ENCODE assay signal across 27 cellular contexts in genomic region chr2:129975016-129975774, GRCh38. TPM values are rescaled to one million over a fixed set of nuclear protein-coding genes. Genes with fewer than 3 reads are reported as not detected.
DNase-seq lines count a peak whose midpoint lies in the region; ATAC-seq, FAIRE-seq and TF ChIP-seq lines count a peak whose summit lies in the region.
"Had no signal": no experiment of that assay in that cellular context is flagged by ENCODE, and none has a peak within 500 bp of the region (broad histone marks: within the 10 kb centered on the region; RNA-seq: fewer than 3 reads in every experiment).

No MANE protein-coding gene starts in this region.

- H3K9me3 ChIP-seq in HepG2 (ENCODE audit: low read length) (no peaks in the 10 kb centered on the region), right lobe of liver (no peaks in the 10 kb centered on the region), osteoblast (ENCODE audit: low read depth, low read length) (no peaks in the 10 kb centered on the region)
- H3K9me3 ChIP-seq: BLaER1 treated with 17β-estradiol and CSF1 and Interleukin-3, amounts not matched to agents 10 nM and 100 nM had no signal

- no TSS peak for BruUV-seq in HepG2 (replicated peaks; lab: Mats Ljungman, UMichigan)

- POLR2A ChIA-PET in HepG2 (lab: Yijun Ruan, JAX), result no interaction called here

- H3K4me3 ChIP-seq in HepG2 (replicated peaks in 1 of 3; ENCODE audit: insufficient read depth in 1 of 3, low read depth in 2 of 3, low read length in 3 of 3) (no peak overlapping the region), right lobe of liver (no peak overlapping the region), osteoblast (ENCODE audit: insufficient read depth, low read length) (no peak overlapping the region)
- H3K4me3 ChIP-seq: BLaER1 treated with 17β-estradiol and CSF1 and Interleukin-3, amounts not matched to agents 10 nM and 100 nM; GM23248 had no signal

- no peak overlapping the region for H3K9ac ChIP-seq in HepG2 (ENCODE audit: insufficient read depth, low read depth, low read length)
- H3K9ac ChIP-seq: BLaER1 treated with 17β-estradiol and CSF1 and Interleukin-3, amounts not matched to agents 10 nM and 100 nM; GM23248 had no signal

- in situ Hi-C loops in HepG2 (cut with HindIII; ENCODE audit: extremely low pct_ligation_motif_present, low pct_unique_long_range_greater_than_20kb), result no loop called here

- H3K36me3 ChIP-seq in HepG2 (replicated peaks in 1 of 2; ENCODE audit: control insufficient read depth in 1 of 2, insufficient read depth in 2 of 2, low read length in 2 of 2) (no peaks in the 10 kb centered on the region), right lobe of liver (no peaks in the 10 kb centered on the region), osteoblast (ENCODE audit: insufficient read depth, low read length) (no peaks in the 10 kb centered on the region)
- H3K36me3 ChIP-seq: BLaER1 treated with 17β-estradiol and CSF1 and Interleukin-3, amounts not matched to agents 10 nM and 100 nM had no signal

- H3K4me2 ChIP-seq in HepG2 (ENCODE audit: low read depth, low read length) (no peak overlapping the region), osteoblast (ENCODE audit: insufficient read depth, low read length) (no peak overlapping the region)
- H3K4me2 ChIP-seq: BLaER1 treated with 17β-estradiol and CSF1 and Interleukin-3, amounts not matched to agents 10 nM and 100 nM had no signal

- DNase-seq in HepG2 (ENCODE audit: low spot score) (no peak), right lobe of liver (no peak), globus pallidus (ENCODE audit: low spot score) (peak; percentile 66), osteoblast (ENCODE audit: insufficient read length, low spot score, missing footprints) (peak; percentile 42), superior temporal gyrus (ENCODE audit: extremely low spot score) (peak; percentile 76), NCI-H526 (lab: John Stamatoyannopoulos, UW) (no peak)
- no peak for DNase-seq in stimulated activated CD4-positive, alpha-beta T cell treated with anti-CD3 and anti-CD28 coated beads, Interleukin-4, amount 100 ng/mL, for 1 hour
- DNase-seq: CD4-positive, CD25-positive, alpha-beta regulatory T cell; CD8-positive, alpha-beta memory T cell; COR-L47; DMS 273 treated with DMSO at 0.1 percent for 48 hours; DMS53; DND-41; EL; GM23248; HCEC 1CT had no signal

- intact Hi-C loops in HepG2 (cut with micrococcal nuclease; ENCODE audit: unreplicated experiment), result no loop called here
- intact Hi-C loops in right lobe of liver (cut with DNase I), result no loop called here

- FAIRE-seq in HepG2 (lab: Jason Lieb, UNC), result no peak
- FAIRE-seq: G401.6, GM12891, GM18507, H54 had no signal

- no peak overlapping the region for H2AFZ ChIP-seq in HepG2 (ENCODE audit: low read length)
- H2AFZ ChIP-seq in osteoblast (ENCODE audit: low read length), result no peak overlapping the region
- H2AFZ ChIP-seq: GM23248 had no signal

- CTCF ChIA-PET in HepG2 (lab: Yijun Ruan, JAX; ENCODE audit: low intra/inter-chr PET ratio, low total read pairs), result no interaction called here

- H3K27me3 ChIP-seq in HepG2 (ENCODE audit: control insufficient read depth in 1 of 2, insufficient read depth in 2 of 2, low read length in 2 of 2), result peaks cover 0 to 22% of the 10 kb centered on the region in 2 experiments; a peak in 3 of 5 replicates
- H3K27me3 ChIP-seq in right lobe of liver, result no peaks in the 10 kb centered on the region
- H3K27me3 ChIP-seq in osteoblast (ENCODE audit: insufficient read depth, low read length), result no peaks in the 10 kb centered on the region

- TF ChIP-seq EP300 in HepG2 (IDR thresholded peaks at IDR 0.05; ENCODE audit: low read depth in 2 of 2, low read length in 2 of 2) (no peak), HepG2 (CRISPR knock-in tag; IDR thresholded peaks at IDR 0.05; ENCODE audit: borderline replicate concordance) (no peak)

- no peak for TF ChIP-seq RAD21 in HepG2 (CRISPR knock-in tag; IDR thresholded peaks at IDR 0.05)

- ATAC-seq in HepG2, result peak; percentile 45; the same call in 2 of the 3 replicates
- no peak for ATAC-seq in right lobe of liver
- no peak for ATAC-seq in GM18498 (IDR thresholded peaks at IDR 0.05; ENCODE audit: unreplicated experiment)

- TF ChIP-seq POLR2A in HepG2 (IDR thresholded peaks at IDR 0.05; ENCODE audit: insufficient read depth in 1 of 2, low read depth in 2 of 2, low read length in 2 of 2) (no peak), right lobe of liver (IDR thresholded peaks at IDR 0.05) (no peak)

- H3K27ac ChIP-seq in HepG2 (ENCODE audit: extremely low read length, insufficient read depth, low read length), result no peak overlapping the region
- no peak overlapping the region for H3K27ac ChIP-seq in right lobe of liver
- no peak overlapping the region for H3K27ac ChIP-seq in osteoblast (ENCODE audit: low read depth, low read length)
- H3K27ac ChIP-seq: 22Rv1; BLaER1 treated with 17β-estradiol and CSF1 and Interleukin-3, amounts not matched to agents 10 nM and 100 nM; GM23248 had no signal

- H4K20me1 ChIP-seq in HepG2 (ENCODE audit: insufficient read depth, low read length) (no peaks in the 10 kb centered on the region), osteoblast (ENCODE audit: insufficient read depth, low read length) (no peaks in the 10 kb centered on the region)
- H4K20me1 ChIP-seq: BLaER1 treated with 17β-estradiol and CSF1 and Interleukin-3, amounts not matched to agents 10 nM and 100 nM had no signal

- no peaks in the 10 kb centered on the region for H3K79me2 ChIP-seq in HepG2 (ENCODE audit: insufficient read depth, low read length)
- no peaks in the 10 kb centered on the region for H3K79me2 ChIP-seq in osteoblast (ENCODE audit: insufficient read depth, low read length)

- TF ChIP-seq CTCF in HepG2 (CRISPR knock-in tag; IDR thresholded peaks at IDR 0.05), result no peak
- TF ChIP-seq CTCF in right lobe of liver (IDR thresholded peaks at IDR 0.05), result no peak
- TF ChIP-seq CTCF in osteoblast (IDR thresholded peaks at IDR 0.05; ENCODE audit: extremely low read depth, low read depth, low read length), result no peak

- H3K4me1 ChIP-seq in HepG2 (ENCODE audit: insufficient read depth, low read length), result no peaks in the 10 kb centered on the region
- H3K4me1 ChIP-seq in right lobe of liver, result peaks cover 0 to 5% (median 0%) of the 10 kb centered on the region in 4 donors
- H3K4me1 ChIP-seq in osteoblast (ENCODE audit: insufficient read depth, low read length), result no peaks in the 10 kb centered on the region

- 18% methylated on average over 9 of the region's 9 CpGs for WGBS in HepG2 (ENCODE audit: low lambda C conversion rate)
- WGBS in right lobe of liver (ENCODE audit: insufficient coverage, low coverage, low lambda C conversion rate, missing lambda C conversion rate), result 64% methylated on average over 7 of the region's 9 CpGs

TF ChIP-seq in HepG2, 621 proteins besides CTCF, POLR2A, EP300 and RAD21:
- TF ChIP-seq NFYB (CRISPR knock-in tag; IDR thresholded peaks at IDR 0.05) (no peak), ZNF501 (CRISPR knock-in tag; IDR thresholded peaks at IDR 0.05) (no peak), ARID3A (IDR thresholded peaks at IDR 0.05; ENCODE audit: low read depth, low read length) (no peak), ZNF709 (CRISPR knock-in tag; IDR thresholded peaks at IDR 0.05) (no peak)

RNA-seq across cellular contexts. Expression of gene RAB6C, which starts 4.3 kb away (rescaled TPM):
- total RNA-seq in HepG2 (2016; rRNA removed; fragmentation: Illumina TruSeq; extraction: Trizol) (not detected in 2 replicates), right lobe of liver (not detected), osteoblast (not detected in 2 replicates)
- not detected in 2 replicates for total RNA-seq in HepG2 (2016; cell fraction: cytosol; rRNA removed; fragmentation: Illumina TruSeq; extraction: Trizol; ENCODE audit: low read depth)
- total RNA-seq in HepG2 (2016; cell fraction: insoluble cytoplasmic fraction; rRNA removed; fragmentation: Illumina TruSeq; extraction: Trizol), result not detected in 2 replicates
- total RNA-seq in HepG2 (2016; cell fraction: membrane; rRNA removed; fragmentation: Illumina TruSeq; extraction: Trizol), result not detected in 2 replicates
- not detected in 2 replicates for total RNA-seq in HepG2 (2016; cell fraction: nucleus; rRNA removed; fragmentation: Illumina TruSeq; extraction: Trizol)
- not detected in 2 replicates for polyA plus RNA-seq in HepG2 (2011; rRNA removed)
- 0.05 TPM in 1 of 2 replicates, not detected in the other for polyA plus RNA-seq in HepG2 (2011; cell fraction: cytosol; rRNA removed)
- not detected in 2 replicates for polyA plus RNA-seq in HepG2 (2011; cell fraction: nucleus; rRNA removed)
- polyA plus RNA-seq in HepG2 (2012), result 0.08 TPM in 1 of 2 replicates, not detected in the other
- not detected in 2 replicates for polyA plus RNA-seq in HepG2 (2016; cell fraction: cytosol; fragmentation: Illumina TruSeq; extraction: Trizol; ENCODE audit: low read depth)
- polyA plus RNA-seq in HepG2 (2016; cell fraction: insoluble cytoplasmic fraction; fragmentation: Illumina TruSeq; extraction: Trizol; ENCODE audit: low read depth), result not detected in 2 replicates
- not detected in 2 replicates for polyA plus RNA-seq in HepG2 (2016; cell fraction: membrane; fragmentation: Illumina TruSeq; extraction: Trizol; ENCODE audit: low read depth)
- not detected in 2 replicates for polyA plus RNA-seq in HepG2 (2016; cell fraction: nucleus; fragmentation: Illumina TruSeq; extraction: Trizol; ENCODE audit: insufficient read depth, low read depth)
- polyA minus RNA-seq in HepG2 (2011; rRNA and poly(A)+ RNA removed; ENCODE audit: low replicate concordance), result not detected in 2 replicates
- polyA minus RNA-seq in HepG2 (2011; cell fraction: cytosol; rRNA and poly(A)+ RNA removed), result not detected in 2 replicates
- polyA minus RNA-seq in HepG2 (2011; cell fraction: nucleus; rRNA and poly(A)+ RNA removed), result not detected in 2 replicates
- total RNA-seq: A673; B cell; CD4-positive, CD25-positive, alpha-beta regulatory T cell; GM23248; HT-29 had no signal
- polyA plus RNA-seq: AG04450; CD4-positive, CD25-positive, alpha-beta regulatory T cell; CD8-positive, alpha-beta memory T cell; GM23248 had no signal

Comparison
In these comparisons a context has a peak if more than half of its experiments do, and no peak if none do; other contexts are left out.
1. DNase-seq: peak in globus pallidus (single experiment), osteoblast (single experiment) and superior temporal gyrus (single experiment); none in HepG2 (single experiment), right lobe of liver (0 of 3), NCI-H526 (0 of 2) and stimulated activated CD4-positive, alpha-beta T cell treated with anti-CD3 and anti-CD28 coated beads, Interleukin-4, amount 100 ng/mL, for 1 hour (single experiment).